In genomic region chr9:34139477-34140146, GRCh38 we compare ENCODE assay signal across 8 cellular contexts. TPM values are rescaled to one million over a fixed set of nuclear protein-coding genes. Genes with fewer than 3 reads are reported as not detected.
DNase-seq lines count a peak whose midpoint lies in the region; ATAC-seq and TF ChIP-seq lines count a peak whose summit lies in the region.

No MANE protein-coding gene starts in this region.

- DNase-seq in Calu3 (peak; percentile 28), astrocyte of the hippocampus (ENCODE audit: low read depth, low spot score) (peak; percentile 96), left lobe of liver (ENCODE audit: low spot score) (peak; percentile 80), middle frontal gyrus (ENCODE audit: extremely low spot score, low spot score) (no peak), HEK293T (ENCODE audit: extremely low spot score) (no peak)
- DNase-seq in activated effector memory CD4-positive, alpha-beta T cell treated with anti-CD3 and anti-CD28 coated beads, Interleukin-2, amount 50 U/mL, for 16 hours, result no peak

- H3K4me1 ChIP-seq in Loucy (ENCODE audit: insufficient read depth, low read length, poor library complexity, severe bottlenecking), result no peaks in the 10 kb centered on the region

- CTCF ChIA-PET in Calu3 (lab: Charles Lee), result interaction anchor here (0.6 to 0.9 kb wide), 5 partner anchors 10 to 1549 kb away, joined by 3 to 9 read pairs (median 3); partner anchors contain the start of gene UBAP1
- CTCF ChIA-PET in HEK293T (lab: Yijun Ruan, JAX), result no interaction called here

- no peaks in the 10 kb centered on the region for H3K27me3 ChIP-seq in Loucy (ENCODE audit: insufficient read depth, low read length, poor library complexity, severe bottlenecking)

- intact Hi-C loops in Calu3 (cut with micrococcal nuclease; ENCODE audit: unreplicated experiment), result no loop called here

- no peak overlapping the region for H3K4me3 ChIP-seq in Loucy (ENCODE audit: low read length, poor library complexity, severe bottlenecking)

- no peaks in the 10 kb centered on the region for H3K9me3 Mint-ChIP-seq in Calu3 (ENCODE audit: low read depth, unreplicated experiment)

- H3K27me3 Mint-ChIP-seq in Calu3 (ENCODE audit: unreplicated experiment), result no peaks in the 10 kb centered on the region

- no peaks in the 10 kb centered on the region for H4K20me1 ChIP-seq in Loucy (ENCODE audit: insufficient read depth, low read length, poor library complexity, severe bottlenecking)

- no peak overlapping the region for H3K4me2 ChIP-seq in Loucy (ENCODE audit: low read depth, low read length, poor library complexity, severe bottlenecking)

- no peak overlapping the region for H3K27ac Mint-ChIP-seq in Calu3 (ENCODE audit: unreplicated experiment)

- H3K9me2 ChIP-seq in Loucy (replicated peaks; ENCODE audit: low read depth, low read length), result no peaks in the 10 kb centered on the region

- TF ChIP-seq CTCF in Calu3 (IDR thresholded peaks at IDR 0.05; ENCODE audit: unreplicated experiment) (no peak), Loucy (conservative IDR thresholded peaks at IDR 0.05; ENCODE audit: low read length) (peak; percentile 55)

- H3K9me3 ChIP-seq in Loucy (ENCODE audit: insufficient read depth, low read depth, low read length), result no peaks in the 10 kb centered on the region

- no peak overlapping the region for H3K4me3 Mint-ChIP-seq in Calu3 (ENCODE audit: low read depth, unreplicated experiment)

- no peak overlapping the region for H2AFZ ChIP-seq in Loucy (ENCODE audit: low read length)

- H3K79me2 ChIP-seq in Loucy (ENCODE audit: insufficient read depth, low read length), result no peaks in the 10 kb centered on the region

- ATAC-seq in left lobe of liver (peak; percentile 99), HG03280 (IDR thresholded peaks at IDR 0.05; ENCODE audit: unreplicated experiment) (no peak)

- POLR2A ChIA-PET in HEK293T (lab: Yijun Ruan, JAX), result interaction anchor here (1.9 kb wide), 1 partner anchor 14 kb away, joined by 4 read pairs; no protein-coding TSS in a partner anchor

- H3F3A ChIP-seq in Loucy (ENCODE audit: low read depth), result no peaks in the 10 kb centered on the region

- no TSS peak for BruUV-seq in Calu3 (replicated peaks; lab: Mats Ljungman, UMichigan)

- H3K9ac ChIP-seq in Loucy (ENCODE audit: low read depth, low read length, poor library complexity, severe bottlenecking), result no peak overlapping the region

- peaks cover 6% of the 10 kb centered on the region for H3K4me1 Mint-ChIP-seq in Calu3 (ENCODE audit: low read depth, unreplicated experiment)

- no peaks in the 10 kb centered on the region for H3K36me3 Mint-ChIP-seq in Calu3 (ENCODE audit: insufficient read depth, unreplicated experiment)

- no peaks in the 10 kb centered on the region for H3K36me3 ChIP-seq in Loucy (ENCODE audit: insufficient read depth, low read length)

TF ChIP-seq in HEK293T, 16 proteins besides CTCF, POLR2A, EP300 and RAD21:
- TF ChIP-seq PKNOX1 (IDR thresholded peaks at IDR 0.05) (no peak), HDGF (IDR thresholded peaks at IDR 0.05; ENCODE audit: borderline replicate concordance) (no peak), L3MBTL2 (conservative IDR thresholded peaks at IDR 0.05) (no peak), TARDBP (IDR thresholded peaks at IDR 0.05) (no peak), LEF1 (IDR thresholded peaks at IDR 0.05; ENCODE audit: borderline replicate concordance) (no peak), SUZ12 (IDR thresholded peaks at IDR 0.05) (no peak), ELF4 (IDR thresholded peaks at IDR 0.05) (no peak), BHLHE40 (IDR thresholded peaks at IDR 0.05; ENCODE audit: borderline replicate concordance) (no peak)

RNA-seq across cellular contexts. Expression of gene DCAF12, which starts 13.1 kb away (rescaled TPM):
- total RNA-seq in Calu3 (2022) (20.8 and 24.4 TPM in 2 replicates), left lobe of liver (14.4 TPM)

RNA-seq across cellular contexts. Expression of gene UBAP1, which starts 39.2 kb away (rescaled TPM):
- 29.4 and 30.7 TPM in 2 replicates for total RNA-seq in Calu3 (2022)
- 28.4 TPM for total RNA-seq in left lobe of liver

Comparison
In these comparisons a context has a peak if more than half of its experiments do, and no peak if none do; other contexts are left out.
1. DNase-seq: peak in Calu3 (single experiment), astrocyte of the hippocampus (single experiment) and left lobe of liver (single experiment); none in middle frontal gyrus (single experiment), activated effector memory CD4-positive, alpha-beta T cell treated with anti-CD3 and anti-CD28 coated beads, Interleukin-2, amount 50 U/mL, for 16 hours (single experiment) and HEK293T (single experiment).